In the genomic region with DNA sequence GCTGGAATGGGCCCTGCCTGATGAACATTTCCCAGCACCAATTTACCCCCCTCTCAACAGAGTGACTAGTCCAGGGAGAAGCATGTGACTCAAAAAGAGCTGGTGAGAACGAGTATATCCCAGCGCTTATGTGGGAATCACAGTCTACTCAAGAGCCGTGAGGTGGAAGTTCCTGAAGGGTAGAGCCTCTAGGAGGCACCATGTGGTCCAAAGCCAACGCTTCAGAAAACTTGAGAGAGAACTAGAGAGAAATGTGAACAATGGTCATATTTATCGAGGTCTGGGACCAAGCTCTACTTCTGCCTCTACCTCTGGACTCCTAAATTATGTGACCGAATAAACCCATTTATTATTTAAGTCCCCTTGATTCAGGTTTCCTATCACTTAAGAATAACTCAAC, we compare ENCODE assay signal across 20 cellular contexts.
DNase-seq lines count a peak whose midpoint lies in the region; ATAC-seq and TF ChIP-seq lines count a peak whose summit lies in the region.
"Had no signal": no experiment of that assay in that cellular context is flagged by ENCODE, and none has a peak within 500 bp of the region (broad histone marks: within the 10 kb centered on the region; RNA-seq: fewer than 3 reads in every experiment).

No MANE protein-coding gene starts in this region.

- peak overlapping the region; percentile 40 for H3K4ac ChIP-seq in trophoblast cell (ENCODE audit: low read depth, low read length)

- H3K23ac ChIP-seq in trophoblast cell (ENCODE audit: low read length), result no peak overlapping the region

- 93 to 94% methylated on average over 6 of the region's 6 CpGs for WGBS in GM23248 (ENCODE audit: low coverage in 1 of 2, low lambda C conversion rate in 2 of 2, missing lambda C conversion rate in 2 of 2), 2 experiments
- WGBS in esophagus, 2 donors, result 90 to 94% methylated on average over 6 of the region's 6 CpGs
- no CpG with 5 or more reads among the region's 6 CpGs for WGBS in trophoblast cell (ENCODE audit: extremely low coverage, insufficient coverage, insufficient read length)

- H3K27me3 ChIP-seq in GM23248 (replicated peaks; ENCODE audit: insufficient read depth), result no peaks in the 10 kb centered on the region
- no peaks in the 10 kb centered on the region for H3K27me3 ChIP-seq in RWPE2 (ENCODE audit: insufficient read depth, poor library complexity, severe bottlenecking)
- no peaks in the 10 kb centered on the region for H3K27me3 ChIP-seq in esophagus (ENCODE audit: control insufficient read depth in 1 of 2, insufficient read depth in 2 of 2, low read length in 2 of 2)
- no peaks in the 10 kb centered on the region for H3K27me3 ChIP-seq in trophoblast cell (ENCODE audit: insufficient read depth, low read length)
- H3K27me3 ChIP-seq in HAP-1 (ENCODE audit: low read depth), result no peaks in the 10 kb centered on the region
- H3K27me3 ChIP-seq: body of pancreas, heart left ventricle, vagina had no signal

- H4K12ac ChIP-seq in trophoblast cell (ENCODE audit: low read depth, low read length), result peak overlapping the region; percentile 18

- H3K18ac ChIP-seq in trophoblast cell (ENCODE audit: low read length), result peak overlapping the region; percentile 61

- H3K27ac ChIP-seq in GM23248 (peak overlapping the region; percentile 81), RWPE2 (ENCODE audit: poor library complexity, severe bottlenecking) (peak overlapping the region; percentile 97), esophagus (ENCODE audit: low read depth in 2 of 2, low read length in 1 of 2) (peak overlapping the region; percentile 71 to 74), trophoblast cell (ENCODE audit: low read depth, low read length) (peak overlapping the region; percentile 76)
- H3K27ac ChIP-seq: body of pancreas, left ventricle myocardium inferior, vagina had no signal

- TF ChIP-seq POLR2A in GM18505 (IDR thresholded peaks at IDR 0.05; ENCODE audit: borderline replicate concordance, extremely low read depth, insufficient read depth, insufficient read length), result no peak

- in situ Hi-C loops in GM23248 (cut with MboI) (loop anchor here (10.0 kb wide), 1 partner anchor 94 kb away; no protein-coding TSS in a partner anchor), HAP-1 (cut with MboI; ENCODE audit: low sequenced_read_pairs) (no loop called here), GM13976 (cut with MboI; ENCODE audit: low sequenced_read_pairs, unreplicated experiment) (no loop called here)

- ATAC-seq in RWPE2 (ENCODE audit: low read depth), result no peak
- ATAC-seq in GM18505 (IDR thresholded peaks at IDR 0.05; ENCODE audit: unreplicated experiment), result no peak
- ATAC-seq: body of pancreas, sciatic nerve had no signal

- peak overlapping the region; percentile 90 for H4K91ac ChIP-seq in trophoblast cell (ENCODE audit: low read depth, low read length)

- H3K9ac ChIP-seq in GM23248 (no peak overlapping the region), trophoblast cell (ENCODE audit: low read length) (no peak overlapping the region)

- H3K4me1 ChIP-seq in GM23248 (ENCODE audit: insufficient read depth) (peaks cover 21% of the 10 kb centered on the region), RWPE2 (ENCODE audit: insufficient read depth, poor library complexity, severe bottlenecking) (peaks cover 22% of the 10 kb centered on the region), esophagus (ENCODE audit: control insufficient read depth in 2 of 2, insufficient read depth in 2 of 2, low read length in 1 of 2) (no peaks in the 10 kb centered on the region), trophoblast cell (ENCODE audit: control insufficient read depth in 1 of 2, insufficient read depth in 2 of 2, low read length in 2 of 2) (peaks cover 3 to 7% of the 10 kb centered on the region in 2 experiments), HAP-1 (no peaks in the 10 kb centered on the region)
- H3K4me1 ChIP-seq: body of pancreas, left ventricle myocardium inferior had no signal

- H3K9me3 ChIP-seq in GM23248 (ENCODE audit: low read depth) (no peaks in the 10 kb centered on the region), RWPE2 (ENCODE audit: severe bottlenecking) (no peaks in the 10 kb centered on the region), esophagus (ENCODE audit: control insufficient read depth in 2 of 2, insufficient read depth in 1 of 2, low read depth in 1 of 2, low read length in 1 of 2) (no peaks in the 10 kb centered on the region), trophoblast cell (ENCODE audit: insufficient read depth, low read depth, low read length) (no peaks in the 10 kb centered on the region), HAP-1 (no peaks in the 10 kb centered on the region)
- H3K9me3 ChIP-seq: body of pancreas, heart left ventricle, left ventricle myocardium inferior, vagina had no signal

- H4K8ac ChIP-seq in trophoblast cell (ENCODE audit: low read depth, low read length), result peak overlapping the region; percentile 82

- peaks cover 12% of the 10 kb centered on the region for H3K79me1 ChIP-seq in trophoblast cell (ENCODE audit: low read length)

- no peaks in the 10 kb centered on the region for H3K36me3 ChIP-seq in GM23248 (ENCODE audit: low read depth)
- no peaks in the 10 kb centered on the region for H3K36me3 ChIP-seq in RWPE2 (ENCODE audit: low read depth)
- no peaks in the 10 kb centered on the region for H3K36me3 ChIP-seq in esophagus (ENCODE audit: control insufficient read depth in 2 of 2, insufficient read depth in 2 of 2, low read length in 1 of 2)
- no peaks in the 10 kb centered on the region for H3K36me3 ChIP-seq in trophoblast cell (ENCODE audit: control insufficient read depth in 1 of 2, insufficient read depth in 2 of 2, low read length in 2 of 2)
- no peaks in the 10 kb centered on the region for H3K36me3 ChIP-seq in HAP-1 (replicated peaks)
- H3K36me3 ChIP-seq: heart left ventricle, left ventricle myocardium inferior, vagina had no signal

- H2AFZ ChIP-seq in GM23248 (peak overlapping the region; percentile 79; the same call in 1 of the 2 replicates), trophoblast cell (ENCODE audit: insufficient read depth, low read length, poor library complexity) (peak overlapping the region; percentile 71)

- intact Hi-C loops in head of caudate nucleus (cut with DNase I), result no loop called here

- H3K4me3 ChIP-seq in GM23248 (no peak overlapping the region; the same call in 1 of the 2 replicates), RWPE2 (ENCODE audit: severe bottlenecking) (no peak overlapping the region), esophagus (ENCODE audit: low read depth in 1 of 2, low read length in 2 of 2) (no peak overlapping the region), trophoblast cell (ENCODE audit: low read depth, low read length) (no peak overlapping the region), HAP-1 (no peak overlapping the region)
- H3K4me3 ChIP-seq: body of pancreas, heart left ventricle, left ventricle myocardium inferior, vagina had no signal

- peak overlapping the region; percentile 97 for H2BK12ac ChIP-seq in trophoblast cell (ENCODE audit: low read length)

- TF ChIP-seq CTCF in RWPE2 (IDR thresholded peaks at IDR 0.05; ENCODE audit: poor library complexity, severe bottlenecking) (no peak), GM13976 (IDR thresholded peaks at IDR 0.05; ENCODE audit: borderline replicate concordance, control extremely low read depth, extremely low read depth, insufficient read depth, missing control alignments) (no peak)

- H3K79me2 ChIP-seq in GM23248 (ENCODE audit: insufficient read depth) (no peaks in the 10 kb centered on the region), trophoblast cell (ENCODE audit: control insufficient read depth, insufficient read depth, low read length, poor library complexity) (no peaks in the 10 kb centered on the region)

- peak overlapping the region; percentile 83 for H2BK120ac ChIP-seq in trophoblast cell (ENCODE audit: insufficient read depth, low read length, poor library complexity)

- H4K20me1 ChIP-seq in GM23248 (ENCODE audit: insufficient read depth), result no peaks in the 10 kb centered on the region

- no peak for DNase-seq in GM23248
- DNase-seq in RWPE2 (ENCODE audit: low spot score), result no peak
- DNase-seq in trophoblast cell, result no peak
- DNase-seq in HAP-1 (ENCODE audit: low spot score in 2 of 2), result no peak
- no peak for DNase-seq in GM13976 (ENCODE audit: low spot score)
- DNase-seq in head of caudate nucleus, result no peak
- DNase-seq: activated CD8-positive, alpha-beta memory T cell treated with anti-CD3 and anti-CD28 coated beads, Interleukin-2, amount 50 U/mL, for 4 hours; body of pancreas; endodermal cell; H7; heart left ventricle; immature natural killer cell; left ventricle myocardium inferior; NCI-H1092 treated with DMSO at 0.1 percent for 48 hours; NCI-H1930; NCI-H774 had no signal

- peak overlapping the region; percentile 81 for H2BK5ac ChIP-seq in trophoblast cell (ENCODE audit: low read depth, low read length, poor library complexity)

- H3K4me2 ChIP-seq in GM23248 (ENCODE audit: unreplicated experiment), result no peak overlapping the region
- no peak overlapping the region for H3K4me2 ChIP-seq in trophoblast cell (ENCODE audit: low read length)

- H3K9me2 ChIP-seq in GM23248 (ENCODE audit: insufficient read depth), result no peaks in the 10 kb centered on the region

- H2AK5ac ChIP-seq in trophoblast cell (ENCODE audit: low read length), result peak overlapping the region; percentile 68

- H3F3A ChIP-seq in GM23248 (ENCODE audit: insufficient read depth), result peaks cover 23% of the 10 kb centered on the region

- H3K14ac ChIP-seq in trophoblast cell (ENCODE audit: low read length), result peak overlapping the region; percentile 73
